Comparison of ENCODE assay signal across 1 cellular context in genomic region chr1:22641906-22642636, GRCh38.
TF ChIP-seq lines count a peak whose summit lies in the region.

No MANE protein-coding gene starts in this region.

TF ChIP-seq in K562, 482 proteins besides CTCF, POLR2A, EP300 and RAD21 (continued from another document):
- TF ChIP-seq, protein P1, sequence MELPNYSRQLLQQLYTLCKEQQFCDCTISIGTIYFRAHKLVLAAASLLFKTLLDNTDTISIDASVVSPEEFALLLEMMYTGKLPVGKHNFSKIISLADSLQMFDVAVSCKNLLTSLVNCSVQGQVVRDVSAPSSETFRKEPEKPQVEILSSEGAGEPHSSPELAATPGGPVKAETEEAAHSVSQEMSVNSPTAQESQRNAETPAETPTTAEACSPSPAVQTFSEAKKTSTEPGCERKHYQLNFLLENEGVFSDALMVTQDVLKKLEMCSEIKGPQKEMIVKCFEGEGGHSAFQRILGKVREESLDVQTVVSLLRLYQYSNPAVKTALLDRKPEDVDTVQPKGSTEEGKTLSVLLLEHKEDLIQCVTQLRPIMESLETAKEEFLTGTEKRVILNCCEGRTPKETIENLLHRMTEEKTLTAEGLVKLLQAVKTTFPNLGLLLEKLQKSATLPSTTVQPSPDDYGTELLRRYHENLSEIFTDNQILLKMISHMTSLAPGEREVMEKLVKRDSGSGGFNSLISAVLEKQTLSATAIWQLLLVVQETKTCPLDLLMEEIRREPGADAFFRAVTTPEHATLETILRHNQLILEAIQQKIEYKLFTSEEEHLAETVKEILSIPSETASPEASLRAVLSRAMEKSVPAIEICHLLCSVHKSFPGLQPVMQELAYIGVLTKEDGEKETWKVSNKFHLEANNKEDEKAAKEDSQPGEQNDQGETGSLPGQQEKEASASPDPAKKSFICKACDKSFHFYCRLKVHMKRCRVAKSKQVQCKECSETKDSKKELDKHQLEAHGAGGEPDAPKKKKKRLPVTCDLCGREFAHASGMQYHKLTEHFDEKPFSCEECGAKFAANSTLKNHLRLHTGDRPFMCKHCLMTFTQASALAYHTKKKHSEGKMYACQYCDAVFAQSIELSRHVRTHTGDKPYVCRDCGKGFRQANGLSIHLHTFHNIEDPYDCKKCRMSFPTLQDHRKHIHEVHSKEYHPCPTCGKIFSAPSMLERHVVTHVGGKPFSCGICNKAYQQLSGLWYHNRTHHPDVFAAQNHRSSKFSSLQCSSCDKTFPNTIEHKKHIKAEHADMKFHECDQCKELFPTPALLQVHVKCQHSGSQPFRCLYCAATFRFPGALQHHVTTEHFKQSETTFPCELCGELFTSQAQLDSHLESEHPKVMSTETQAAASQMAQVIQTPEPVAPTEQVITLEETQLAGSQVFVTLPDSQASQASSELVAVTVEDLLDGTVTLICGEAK (IDR thresholded peaks at IDR 0.05) = no peak
- TF ChIP-seq, protein P1 (CRISPR knock-in tag; IDR thresholded peaks at IDR 0.05) = no peak
- peak; percentile 96 for TF ChIP-seq SP1 (CRISPR knock-in tag; IDR thresholded peaks at IDR 0.05)
- TF ChIP-seq MYNN (IDR thresholded peaks at IDR 0.05) = 0 out of 2 replicates have a peak, but pooled peaks have one; percentile 33
- no peak for TF ChIP-seq MYNN (CRISPR knock-in tag; IDR thresholded peaks at IDR 0.05)
- peak; percentile 55; the same call in 1 of the 2 replicates for TF ChIP-seq KLF16 (IDR thresholded peaks at IDR 0.05)
- no peak for TF ChIP-seq ZKSCAN1 (IDR thresholded peaks at IDR 0.05; ENCODE audit: low read depth, low read length)
- TF ChIP-seq ELF4 (CRISPR knock-in tag; IDR thresholded peaks at IDR 0.05) = no peak
- TF ChIP-seq ZNF444 (CRISPR knock-in tag; IDR thresholded peaks at IDR 0.05) = no peak
- TF ChIP-seq MEF2D (tag; conservative IDR thresholded peaks at IDR 0.05; ENCODE audit: low read depth) = no peak
- no peak for TF ChIP-seq RFX7 (CRISPR knock-in tag; IDR thresholded peaks at IDR 0.05)
- TF ChIP-seq ZNF57 (CRISPR knock-in tag; IDR thresholded peaks at IDR 0.05) = no peak
